8 cellular contexts compared by ENCODE assay signal in the genomic region with DNA sequence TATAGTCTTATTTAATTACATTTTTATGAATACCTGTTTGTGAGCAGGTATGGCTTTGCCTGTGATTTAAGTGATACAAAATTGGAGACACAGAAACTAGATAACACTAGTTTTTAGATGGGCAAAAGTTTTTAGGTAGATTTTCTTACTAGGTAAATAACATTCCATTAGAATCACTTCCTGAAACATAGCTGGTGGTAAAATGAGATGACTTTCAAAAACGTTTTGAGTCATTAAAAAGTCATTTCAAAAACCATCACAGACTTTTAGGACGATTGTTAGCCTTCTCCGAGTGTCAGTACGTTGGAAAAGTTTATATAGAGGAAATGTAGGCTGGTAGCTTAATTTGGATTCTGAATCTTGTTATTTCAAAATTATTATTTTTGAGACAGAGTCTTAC. TPM values are rescaled to one million over a fixed set of nuclear protein-coding genes. Genes with fewer than 3 reads are reported as not detected.
DNase-seq lines count a peak whose midpoint lies in the region; ATAC-seq and TF ChIP-seq lines count a peak whose summit lies in the region.

No MANE protein-coding gene starts in this region.

- no peaks in the 10 kb centered on the region for H3K9me3 ChIP-seq in ES-I3 (ENCODE audit: control insufficient read depth, insufficient read depth, low read length)
- H3K9me3 ChIP-seq in PC-9 (ENCODE audit: insufficient read depth, low read depth) = no peaks in the 10 kb centered on the region
- H3K9me3 ChIP-seq in esophagus squamous epithelium = no peaks in the 10 kb centered on the region
- no peaks in the 10 kb centered on the region for H3K9me3 ChIP-seq in gastrocnemius medialis

- in situ Hi-C loops in gastrocnemius medialis (cut with MboI; ENCODE audit: low sequenced_read_pairs in 4 of 4) = loop anchor here in 1 of 4 donors (10.0 kb wide), 1 partner anchor 94 kb away; no protein-coding TSS in a partner anchor

- no peaks in the 10 kb centered on the region for H3K9me2 ChIP-seq in PC-9 (ENCODE audit: insufficient read depth)

- TF ChIP-seq CTCF in PC-9 (conservative IDR thresholded peaks at IDR 0.05) = no peak
- no peak for TF ChIP-seq CTCF in esophagus squamous epithelium (IDR thresholded peaks at IDR 0.05)
- no peak for TF ChIP-seq CTCF in gastrocnemius medialis (IDR thresholded peaks at IDR 0.05 in 4 of 5, conservative IDR thresholded peaks at IDR 0.05 in 1 of 5)

- H3K27ac ChIP-seq in PC-9 = peak overlapping the region; percentile 50
- H3K27ac ChIP-seq in esophagus squamous epithelium = peak overlapping the region in 3 of 4 donors; percentile 86 to 96 (median 90)
- peak overlapping the region in 3 of 4 donors; percentile 79 to 88 (median 82) for H3K27ac ChIP-seq in gastrocnemius medialis

- H3F3A ChIP-seq in PC-9 (ENCODE audit: insufficient read depth, low read depth) = peaks cover 24% of the 10 kb centered on the region

- H3K4me1 ChIP-seq in ES-I3 (ENCODE audit: insufficient read depth, low read length) = peaks cover 30% of the 10 kb centered on the region
- peaks cover 47% of the 10 kb centered on the region for H3K4me1 ChIP-seq in PC-9 (replicated peaks; ENCODE audit: insufficient read depth)
- H3K4me1 ChIP-seq in esophagus squamous epithelium = peaks cover 0 to 45% (median 8%) of the 10 kb centered on the region in 3 donors
- H3K4me1 ChIP-seq in gastrocnemius medialis = peaks cover 26 to 31% of the 10 kb centered on the region in 2 donors

- peak overlapping the region; percentile 53; the same call in 1 of the 2 replicates for H3K9ac ChIP-seq in ES-I3 (ENCODE audit: low read depth, low read length)

- H3K4me3 ChIP-seq in PC-9 (peak overlapping the region; percentile 64), esophagus squamous epithelium (peak overlapping the region in 2 of 4 donors; percentile 66 to 75), gastrocnemius medialis (peak overlapping the region in 3 of 4 donors; percentile 63 to 83 (median 65))

- peak overlapping the region; percentile 80 for H3K4me2 ChIP-seq in PC-9

- no peaks in the 10 kb centered on the region for H3K36me3 ChIP-seq in ES-I3 (ENCODE audit: insufficient read depth, low read length)
- no peaks in the 10 kb centered on the region for H3K36me3 ChIP-seq in PC-9 (ENCODE audit: low read depth)
- no peaks in the 10 kb centered on the region for H3K36me3 ChIP-seq in esophagus squamous epithelium
- no peaks in the 10 kb centered on the region for H3K36me3 ChIP-seq in gastrocnemius medialis

- no peaks in the 10 kb centered on the region for H3K27me3 ChIP-seq in PC-9 (ENCODE audit: insufficient read depth, low read depth)
- H3K27me3 ChIP-seq in esophagus squamous epithelium = no peaks in the 10 kb centered on the region
- H3K27me3 ChIP-seq in gastrocnemius medialis = no peaks in the 10 kb centered on the region

- H4K20me1 ChIP-seq in PC-9 (ENCODE audit: insufficient read depth) = no peaks in the 10 kb centered on the region

- WGBS in esophagus squamous epithelium, 2 donors = 37 to 44% methylated on average over 4 of the region's 4 CpGs

- intact Hi-C loops in PC-9 (cut with micrococcal nuclease; ENCODE audit: unreplicated experiment) (loop anchor here (5.0 kb wide), 2 partner anchors 44 to 59 kb away; no protein-coding TSS in a partner anchor), esophagus squamous epithelium (cut with DNase I) (loop anchor here (10.0 kb wide), 1 partner anchor 144 kb away; no protein-coding TSS in a partner anchor), gastrocnemius medialis (cut with DNase I; ENCODE audit: low total_unique reads) (loop anchor here (1.0 to 10.0 kb wide), 5 partner anchors 88 to 686 kb away; a partner anchor contains a TSS)

- no TSS peak for BruUV-seq in PC-9 (replicated peaks; lab: Mats Ljungman, UMichigan)

- no peak for ATAC-seq in gastrocnemius medialis

- CTCF ChIA-PET in PC-9 (lab: Charles Lee) (interaction anchor here (0.6 to 0.9 kb wide), 3 partner anchors 10 to 54 kb away, joined by 3 to 4 read pairs (median 4); no protein-coding TSS in a partner anchor), HEK293T (lab: Yijun Ruan, JAX) (interaction anchor here (0.6 to 1.4 kb wide), 3 partner anchors 12 to 282 kb away, joined by 3 read pairs; no protein-coding TSS in a partner anchor)

- peaks cover 53% of the 10 kb centered on the region for H3K79me2 ChIP-seq in PC-9 (ENCODE audit: low read depth)

- H2AFZ ChIP-seq in PC-9 = peak overlapping the region; percentile 85; the same call in 1 of the 2 replicates

- POLR2A ChIA-PET in PC-9 (lab: Charles Lee; ENCODE audit: unreplicated experiment) = interaction anchor here (0.6 to 0.7 kb wide), 5 partner anchors 10 to 1050 kb away, joined by 3 to 6 read pairs (median 4); no protein-coding TSS in a partner anchor
- POLR2A ChIA-PET in HEK293T (lab: Yijun Ruan, JAX) = no interaction called here

- DNase-seq in PC-9 = no peak
- no peak for DNase-seq in esophagus squamous epithelium (lab: John Stamatoyannopoulos, UW)
- DNase-seq in gastrocnemius medialis = no peak
- no peak for DNase-seq in OCI-M2 (lab: John Stamatoyannopoulos, UW; ENCODE audit: unreplicated experiment)
- no peak for DNase-seq in HEK293T (ENCODE audit: extremely low spot score)
- DNase-seq in stimulated activated CD4-positive, alpha-beta T cell treated with anti-CD3 and anti-CD28 coated beads, Interleukin-12 subunit alpha, Interleukin-12 subunit beta, amount 100 ng/mL, for 4 hours = no peak
- DNase-seq in epidermal melanocyte (ENCODE audit: insufficient read length, low spot score) = no peak

- TF ChIP-seq POLR2A in esophagus squamous epithelium (IDR thresholded peaks at IDR 0.05) (no peak), gastrocnemius medialis (IDR thresholded peaks at IDR 0.05) (no peak)

TF ChIP-seq in HEK293T, 16 proteins besides CTCF, POLR2A, EP300 and RAD21:
- TF ChIP-seq FOXK2 (IDR thresholded peaks at IDR 0.05) (no peak), NFRKB (IDR thresholded peaks at IDR 0.05) (no peak), L3MBTL2 (conservative IDR thresholded peaks at IDR 0.05) (no peak), ELF4 (IDR thresholded peaks at IDR 0.05) (no peak), BHLHE40 (IDR thresholded peaks at IDR 0.05; ENCODE audit: borderline replicate concordance) (no peak), TARDBP (IDR thresholded peaks at IDR 0.05) (no peak), FOXA1 (IDR thresholded peaks at IDR 0.05) (no peak), ZNF384 (IDR thresholded peaks at IDR 0.05) (no peak), CTBP1 (IDR thresholded peaks at IDR 0.05; ENCODE audit: borderline replicate concordance) (no peak), HDGF (IDR thresholded peaks at IDR 0.05; ENCODE audit: borderline replicate concordance) (no peak), FOXM1 (IDR thresholded peaks at IDR 0.05; ENCODE audit: borderline replicate concordance) (no peak), LEF1 (IDR thresholded peaks at IDR 0.05; ENCODE audit: borderline replicate concordance) (no peak), ARNT (IDR thresholded peaks at IDR 0.05) (no peak)
- TF ChIP-seq, protein P1, sequence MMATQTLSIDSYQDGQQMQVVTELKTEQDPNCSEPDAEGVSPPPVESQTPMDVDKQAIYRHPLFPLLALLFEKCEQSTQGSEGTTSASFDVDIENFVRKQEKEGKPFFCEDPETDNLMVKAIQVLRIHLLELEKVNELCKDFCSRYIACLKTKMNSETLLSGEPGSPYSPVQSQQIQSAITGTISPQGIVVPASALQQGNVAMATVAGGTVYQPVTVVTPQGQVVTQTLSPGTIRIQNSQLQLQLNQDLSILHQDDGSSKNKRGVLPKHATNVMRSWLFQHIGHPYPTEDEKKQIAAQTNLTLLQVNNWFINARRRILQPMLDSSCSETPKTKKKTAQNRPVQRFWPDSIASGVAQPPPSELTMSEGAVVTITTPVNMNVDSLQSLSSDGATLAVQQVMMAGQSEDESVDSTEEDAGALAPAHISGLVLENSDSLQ (IDR thresholded peaks at IDR 0.05) = no peak

RNA-seq across cellular contexts. Expression of a gene that starts 18.3 kb away (rescaled TPM):
- 0.55 and 2.1 TPM in 2 replicates for total RNA-seq in PC-9 (2021)
- total RNA-seq in esophagus squamous epithelium = 1 to 10 TPM in 1 of 4 donors, not detected in 3; 1.1 TPM
- total RNA-seq in gastrocnemius medialis = 1 to 10 TPM in 1 of 4 donors, not detected in 3; 2.1 TPM
